In the genomic region with DNA sequence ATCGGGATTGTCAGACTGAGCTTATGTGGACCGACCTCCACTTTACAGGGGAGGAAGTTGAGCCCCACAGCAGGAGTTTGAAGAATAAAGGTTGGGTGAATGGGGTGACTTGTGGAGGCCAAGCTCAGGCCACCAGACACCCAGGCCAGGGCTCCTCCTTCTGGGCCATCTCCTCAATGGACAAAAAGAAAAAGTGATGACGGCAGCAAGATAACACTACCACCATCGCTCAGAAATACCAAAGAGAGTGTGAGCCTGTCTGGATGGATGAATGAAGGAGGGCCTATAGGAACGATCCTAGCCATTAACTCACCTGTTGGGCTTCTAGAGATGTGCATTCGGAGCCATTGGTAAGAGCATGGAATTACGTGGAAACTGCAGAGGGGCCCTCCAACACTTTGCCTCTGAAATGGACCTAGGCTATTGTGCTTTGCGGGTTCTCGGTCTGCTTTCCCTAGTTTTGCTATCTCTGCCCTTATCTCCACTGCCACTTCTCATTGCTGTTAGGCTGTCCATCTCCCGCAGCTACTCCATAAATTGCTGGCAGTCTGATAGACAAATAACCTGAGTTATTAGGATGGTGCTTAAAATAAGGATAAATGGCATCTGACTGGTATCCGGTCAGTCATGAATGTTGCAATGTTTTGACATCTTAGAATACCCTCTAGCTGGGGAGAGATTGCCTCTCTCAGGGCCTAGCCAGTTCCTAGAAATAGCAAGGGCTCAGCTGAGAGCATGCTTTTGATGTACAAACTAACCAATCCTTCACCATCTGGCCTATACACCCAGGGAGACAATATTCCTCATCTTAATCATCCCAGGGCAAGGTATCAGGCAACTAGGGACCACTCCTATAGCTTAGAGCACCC, we compare ENCODE assay signal across 1 cellular context.
TF ChIP-seq lines count a peak whose summit lies in the region.

No MANE protein-coding gene starts in this region.

TF ChIP-seq in K562, 482 proteins besides CTCF, POLR2A, EP300 and RAD21 (continued from another document and continues in another):
- TF ChIP-seq, protein P1, sequence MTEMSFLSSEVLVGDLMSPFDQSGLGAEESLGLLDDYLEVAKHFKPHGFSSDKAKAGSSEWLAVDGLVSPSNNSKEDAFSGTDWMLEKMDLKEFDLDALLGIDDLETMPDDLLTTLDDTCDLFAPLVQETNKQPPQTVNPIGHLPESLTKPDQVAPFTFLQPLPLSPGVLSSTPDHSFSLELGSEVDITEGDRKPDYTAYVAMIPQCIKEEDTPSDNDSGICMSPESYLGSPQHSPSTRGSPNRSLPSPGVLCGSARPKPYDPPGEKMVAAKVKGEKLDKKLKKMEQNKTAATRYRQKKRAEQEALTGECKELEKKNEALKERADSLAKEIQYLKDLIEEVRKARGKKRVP (CRISPR knock-in tag; IDR thresholded peaks at IDR 0.05) = 0 out of 2 replicates have a peak, but pooled peaks have one; percentile 45
- TF ChIP-seq ZNF436 (CRISPR knock-in tag; IDR thresholded peaks at IDR 0.05) (no peak), CREB1 (IDR thresholded peaks at IDR 0.05) (no peak), CREB1 (CRISPR knock-in tag; IDR thresholded peaks at IDR 0.05) (no peak), STAG1 (CRISPR knock-in tag; IDR thresholded peaks at IDR 0.05; ENCODE audit: borderline replicate concordance) (no peak), ZNF785 (CRISPR knock-in tag; IDR thresholded peaks at IDR 0.05) (no peak), FOS (IDR thresholded peaks at IDR 0.05; ENCODE audit: extremely low read depth, insufficient read length) (no peak), RBBP5 (IDR thresholded peaks at IDR 0.05; ENCODE audit: borderline replicate concordance, insufficient read depth, low read length, poor library complexity, severe bottlenecking) (no peak), ARNT (IDR thresholded peaks at IDR 0.05) (no peak), MBD2 (IDR thresholded peaks at IDR 0.05; ENCODE audit: borderline replicate concordance, low read depth) (no peak), RBM39 (optimal IDR thresholded peaks at IDR 0.05; ENCODE audit: low read depth, low read length) (no peak), MEF2D (tag; conservative IDR thresholded peaks at IDR 0.05; ENCODE audit: low read depth) (no peak), SRSF3 (IDR thresholded peaks at IDR 0.05; ENCODE audit: insufficient read depth, low read length) (no peak), HLTF (IDR thresholded peaks at IDR 0.05) (no peak), XRCC4 (IDR thresholded peaks at IDR 0.05; ENCODE audit: extremely low read depth, insufficient read depth, insufficient read length) (no peak), ZEB2 (IDR thresholded peaks at IDR 0.05) (no peak), CTBP1 (IDR thresholded peaks at IDR 0.05; ENCODE audit: borderline replicate concordance) (0 out of 2 replicates have a peak, but pooled peaks have one; percentile 15), BMI1 (IDR thresholded peaks at IDR 0.05; ENCODE audit: low read length) (no peak), ZNF175 (CRISPR knock-in tag; IDR thresholded peaks at IDR 0.05; ENCODE audit: low read depth) (no peak), FOXK2 (conservative IDR thresholded peaks at IDR 0.05 in 1 of 2, IDR thresholded peaks at IDR 0.05 in 1 of 2; ENCODE audit: low read depth in 2 of 2) (no peak), LCOR (CRISPR knock-in tag; IDR thresholded peaks at IDR 0.05) (no peak), ZNF347 (CRISPR knock-in tag; IDR thresholded peaks at IDR 0.05; ENCODE audit: low read depth) (no peak), ZNF24 (IDR thresholded peaks at IDR 0.05) (no peak), RFX1 (IDR thresholded peaks at IDR 0.05) (no peak), XRCC3 (IDR thresholded peaks at IDR 0.05) (no peak), NCOA2 (IDR thresholded peaks at IDR 0.05; ENCODE audit: partially characterized antibody in 2 of 2) (no peak), MAFG (tag; conservative IDR thresholded peaks at IDR 0.05) (peak; percentile 79), FUS (optimal IDR thresholded peaks at IDR 0.05; ENCODE audit: low read depth, low read length) (no peak)
- TF ChIP-seq, protein P2, sequence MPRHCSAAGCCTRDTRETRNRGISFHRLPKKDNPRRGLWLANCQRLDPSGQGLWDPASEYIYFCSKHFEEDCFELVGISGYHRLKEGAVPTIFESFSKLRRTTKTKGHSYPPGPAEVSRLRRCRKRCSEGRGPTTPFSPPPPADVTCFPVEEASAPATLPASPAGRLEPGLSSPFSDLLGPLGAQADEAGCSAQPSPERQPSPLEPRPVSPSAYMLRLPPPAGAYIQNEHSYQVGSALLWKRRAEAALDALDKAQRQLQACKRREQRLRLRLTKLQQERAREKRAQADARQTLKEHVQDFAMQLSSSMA (CRISPR knock-in tag; IDR thresholded peaks at IDR 0.05) = no peak
- TF ChIP-seq, protein P3, sequence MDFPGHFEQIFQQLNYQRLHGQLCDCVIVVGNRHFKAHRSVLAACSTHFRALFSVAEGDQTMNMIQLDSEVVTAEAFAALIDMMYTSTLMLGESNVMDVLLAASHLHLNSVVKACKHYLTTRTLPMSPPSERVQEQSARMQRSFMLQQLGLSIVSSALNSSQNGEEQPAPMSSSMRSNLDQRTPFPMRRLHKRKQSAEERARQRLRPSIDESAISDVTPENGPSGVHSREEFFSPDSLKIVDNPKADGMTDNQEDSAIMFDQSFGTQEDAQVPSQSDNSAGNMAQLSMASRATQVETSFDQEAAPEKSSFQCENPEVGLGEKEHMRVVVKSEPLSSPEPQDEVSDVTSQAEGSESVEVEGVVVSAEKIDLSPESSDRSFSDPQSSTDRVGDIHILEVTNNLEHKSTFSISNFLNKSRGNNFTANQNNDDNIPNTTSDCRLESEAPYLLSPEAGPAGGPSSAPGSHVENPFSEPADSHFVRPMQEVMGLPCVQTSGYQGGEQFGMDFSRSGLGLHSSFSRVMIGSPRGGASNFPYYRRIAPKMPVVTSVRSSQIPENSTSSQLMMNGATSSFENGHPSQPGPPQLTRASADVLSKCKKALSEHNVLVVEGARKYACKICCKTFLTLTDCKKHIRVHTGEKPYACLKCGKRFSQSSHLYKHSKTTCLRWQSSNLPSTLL (IDR thresholded peaks at IDR 0.05) = no peak
- TF ChIP-seq, protein P4, sequence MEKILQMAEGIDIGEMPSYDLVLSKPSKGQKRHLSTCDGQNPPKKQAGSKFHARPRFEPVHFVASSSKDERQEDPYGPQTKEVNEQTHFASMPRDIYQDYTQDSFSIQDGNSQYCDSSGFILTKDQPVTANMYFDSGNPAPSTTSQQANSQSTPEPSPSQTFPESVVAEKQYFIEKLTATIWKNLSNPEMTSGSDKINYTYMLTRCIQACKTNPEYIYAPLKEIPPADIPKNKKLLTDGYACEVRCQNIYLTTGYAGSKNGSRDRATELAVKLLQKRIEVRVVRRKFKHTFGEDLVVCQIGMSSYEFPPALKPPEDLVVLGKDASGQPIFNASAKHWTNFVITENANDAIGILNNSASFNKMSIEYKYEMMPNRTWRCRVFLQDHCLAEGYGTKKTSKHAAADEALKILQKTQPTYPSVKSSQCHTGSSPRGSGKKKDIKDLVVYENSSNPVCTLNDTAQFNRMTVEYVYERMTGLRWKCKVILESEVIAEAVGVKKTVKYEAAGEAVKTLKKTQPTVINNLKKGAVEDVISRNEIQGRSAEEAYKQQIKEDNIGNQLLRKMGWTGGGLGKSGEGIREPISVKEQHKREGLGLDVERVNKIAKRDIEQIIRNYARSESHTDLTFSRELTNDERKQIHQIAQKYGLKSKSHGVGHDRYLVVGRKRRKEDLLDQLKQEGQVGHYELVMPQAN (IDR thresholded peaks at IDR 0.05; ENCODE audit: borderline replicate concordance) = no peak
- TF ChIP-seq, protein P5, sequence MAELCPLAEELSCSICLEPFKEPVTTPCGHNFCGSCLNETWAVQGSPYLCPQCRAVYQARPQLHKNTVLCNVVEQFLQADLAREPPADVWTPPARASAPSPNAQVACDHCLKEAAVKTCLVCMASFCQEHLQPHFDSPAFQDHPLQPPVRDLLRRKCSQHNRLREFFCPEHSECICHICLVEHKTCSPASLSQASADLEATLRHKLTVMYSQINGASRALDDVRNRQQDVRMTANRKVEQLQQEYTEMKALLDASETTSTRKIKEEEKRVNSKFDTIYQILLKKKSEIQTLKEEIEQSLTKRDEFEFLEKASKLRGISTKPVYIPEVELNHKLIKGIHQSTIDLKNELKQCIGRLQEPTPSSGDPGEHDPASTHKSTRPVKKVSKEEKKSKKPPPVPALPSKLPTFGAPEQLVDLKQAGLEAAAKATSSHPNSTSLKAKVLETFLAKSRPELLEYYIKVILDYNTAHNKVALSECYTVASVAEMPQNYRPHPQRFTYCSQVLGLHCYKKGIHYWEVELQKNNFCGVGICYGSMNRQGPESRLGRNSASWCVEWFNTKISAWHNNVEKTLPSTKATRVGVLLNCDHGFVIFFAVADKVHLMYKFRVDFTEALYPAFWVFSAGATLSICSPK (IDR thresholded peaks at IDR 0.05; ENCODE audit: borderline replicate concordance) = no peak
- TF ChIP-seq, protein P6, sequence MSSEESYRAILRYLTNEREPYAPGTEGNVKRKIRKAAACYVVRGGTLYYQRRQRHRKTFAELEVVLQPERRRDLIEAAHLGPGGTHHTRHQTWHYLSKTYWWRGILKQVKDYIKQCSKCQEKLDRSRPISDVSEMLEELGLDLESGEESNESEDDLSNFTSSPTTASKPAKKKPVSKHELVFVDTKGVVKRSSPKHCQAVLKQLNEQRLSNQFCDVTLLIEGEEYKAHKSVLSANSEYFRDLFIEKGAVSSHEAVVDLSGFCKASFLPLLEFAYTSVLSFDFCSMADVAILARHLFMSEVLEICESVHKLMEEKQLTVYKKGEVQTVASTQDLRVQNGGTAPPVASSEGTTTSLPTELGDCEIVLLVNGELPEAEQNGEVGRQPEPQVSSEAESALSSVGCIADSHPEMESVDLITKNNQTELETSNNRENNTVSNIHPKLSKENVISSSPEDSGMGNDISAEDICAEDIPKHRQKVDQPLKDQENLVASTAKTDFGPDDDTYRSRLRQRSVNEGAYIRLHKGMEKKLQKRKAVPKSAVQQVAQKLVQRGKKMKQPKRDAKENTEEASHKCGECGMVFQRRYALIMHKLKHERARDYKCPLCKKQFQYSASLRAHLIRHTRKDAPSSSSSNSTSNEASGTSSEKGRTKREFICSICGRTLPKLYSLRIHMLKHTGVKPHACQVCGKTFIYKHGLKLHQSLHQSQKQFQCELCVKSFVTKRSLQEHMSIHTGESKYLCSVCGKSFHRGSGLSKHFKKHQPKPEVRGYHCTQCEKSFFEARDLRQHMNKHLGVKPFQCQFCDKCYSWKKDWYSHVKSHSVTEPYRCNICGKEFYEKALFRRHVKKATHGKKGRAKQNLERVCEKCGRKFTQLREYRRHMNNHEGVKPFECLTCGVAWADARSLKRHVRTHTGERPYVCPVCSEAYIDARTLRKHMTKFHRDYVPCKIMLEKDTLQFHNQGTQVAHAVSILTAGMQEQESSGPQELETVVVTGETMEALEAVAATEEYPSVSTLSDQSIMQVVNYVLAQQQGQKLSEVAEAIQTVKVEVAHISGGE (CRISPR knock-in tag; IDR thresholded peaks at IDR 0.05) = no peak
- TF ChIP-seq, protein P7, sequence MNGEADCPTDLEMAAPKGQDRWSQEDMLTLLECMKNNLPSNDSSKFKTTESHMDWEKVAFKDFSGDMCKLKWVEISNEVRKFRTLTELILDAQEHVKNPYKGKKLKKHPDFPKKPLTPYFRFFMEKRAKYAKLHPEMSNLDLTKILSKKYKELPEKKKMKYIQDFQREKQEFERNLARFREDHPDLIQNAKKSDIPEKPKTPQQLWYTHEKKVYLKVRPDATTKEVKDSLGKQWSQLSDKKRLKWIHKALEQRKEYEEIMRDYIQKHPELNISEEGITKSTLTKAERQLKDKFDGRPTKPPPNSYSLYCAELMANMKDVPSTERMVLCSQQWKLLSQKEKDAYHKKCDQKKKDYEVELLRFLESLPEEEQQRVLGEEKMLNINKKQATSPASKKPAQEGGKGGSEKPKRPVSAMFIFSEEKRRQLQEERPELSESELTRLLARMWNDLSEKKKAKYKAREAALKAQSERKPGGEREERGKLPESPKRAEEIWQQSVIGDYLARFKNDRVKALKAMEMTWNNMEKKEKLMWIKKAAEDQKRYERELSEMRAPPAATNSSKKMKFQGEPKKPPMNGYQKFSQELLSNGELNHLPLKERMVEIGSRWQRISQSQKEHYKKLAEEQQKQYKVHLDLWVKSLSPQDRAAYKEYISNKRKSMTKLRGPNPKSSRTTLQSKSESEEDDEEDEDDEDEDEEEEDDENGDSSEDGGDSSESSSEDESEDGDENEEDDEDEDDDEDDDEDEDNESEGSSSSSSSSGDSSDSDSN (IDR thresholded peaks at IDR 0.05; ENCODE audit: borderline replicate concordance in 1 of 2, low read depth in 2 of 2, low read length in 2 of 2) = no peak
- TF ChIP-seq, protein P8, sequence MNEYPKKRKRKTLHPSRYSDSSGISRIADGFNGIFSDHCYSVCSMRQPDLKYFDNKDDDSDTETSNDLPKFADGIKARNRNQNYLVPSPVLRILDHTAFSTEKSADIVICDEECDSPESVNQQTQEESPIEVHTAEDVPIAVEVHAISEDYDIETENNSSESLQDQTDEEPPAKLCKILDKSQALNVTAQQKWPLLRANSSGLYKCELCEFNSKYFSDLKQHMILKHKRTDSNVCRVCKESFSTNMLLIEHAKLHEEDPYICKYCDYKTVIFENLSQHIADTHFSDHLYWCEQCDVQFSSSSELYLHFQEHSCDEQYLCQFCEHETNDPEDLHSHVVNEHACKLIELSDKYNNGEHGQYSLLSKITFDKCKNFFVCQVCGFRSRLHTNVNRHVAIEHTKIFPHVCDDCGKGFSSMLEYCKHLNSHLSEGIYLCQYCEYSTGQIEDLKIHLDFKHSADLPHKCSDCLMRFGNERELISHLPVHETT (CRISPR knock-in tag; conservative IDR thresholded peaks at IDR 0.05 in 1 of 2, IDR thresholded peaks at IDR 0.05 in 1 of 2) = no peak
- TF ChIP-seq, protein P9, sequence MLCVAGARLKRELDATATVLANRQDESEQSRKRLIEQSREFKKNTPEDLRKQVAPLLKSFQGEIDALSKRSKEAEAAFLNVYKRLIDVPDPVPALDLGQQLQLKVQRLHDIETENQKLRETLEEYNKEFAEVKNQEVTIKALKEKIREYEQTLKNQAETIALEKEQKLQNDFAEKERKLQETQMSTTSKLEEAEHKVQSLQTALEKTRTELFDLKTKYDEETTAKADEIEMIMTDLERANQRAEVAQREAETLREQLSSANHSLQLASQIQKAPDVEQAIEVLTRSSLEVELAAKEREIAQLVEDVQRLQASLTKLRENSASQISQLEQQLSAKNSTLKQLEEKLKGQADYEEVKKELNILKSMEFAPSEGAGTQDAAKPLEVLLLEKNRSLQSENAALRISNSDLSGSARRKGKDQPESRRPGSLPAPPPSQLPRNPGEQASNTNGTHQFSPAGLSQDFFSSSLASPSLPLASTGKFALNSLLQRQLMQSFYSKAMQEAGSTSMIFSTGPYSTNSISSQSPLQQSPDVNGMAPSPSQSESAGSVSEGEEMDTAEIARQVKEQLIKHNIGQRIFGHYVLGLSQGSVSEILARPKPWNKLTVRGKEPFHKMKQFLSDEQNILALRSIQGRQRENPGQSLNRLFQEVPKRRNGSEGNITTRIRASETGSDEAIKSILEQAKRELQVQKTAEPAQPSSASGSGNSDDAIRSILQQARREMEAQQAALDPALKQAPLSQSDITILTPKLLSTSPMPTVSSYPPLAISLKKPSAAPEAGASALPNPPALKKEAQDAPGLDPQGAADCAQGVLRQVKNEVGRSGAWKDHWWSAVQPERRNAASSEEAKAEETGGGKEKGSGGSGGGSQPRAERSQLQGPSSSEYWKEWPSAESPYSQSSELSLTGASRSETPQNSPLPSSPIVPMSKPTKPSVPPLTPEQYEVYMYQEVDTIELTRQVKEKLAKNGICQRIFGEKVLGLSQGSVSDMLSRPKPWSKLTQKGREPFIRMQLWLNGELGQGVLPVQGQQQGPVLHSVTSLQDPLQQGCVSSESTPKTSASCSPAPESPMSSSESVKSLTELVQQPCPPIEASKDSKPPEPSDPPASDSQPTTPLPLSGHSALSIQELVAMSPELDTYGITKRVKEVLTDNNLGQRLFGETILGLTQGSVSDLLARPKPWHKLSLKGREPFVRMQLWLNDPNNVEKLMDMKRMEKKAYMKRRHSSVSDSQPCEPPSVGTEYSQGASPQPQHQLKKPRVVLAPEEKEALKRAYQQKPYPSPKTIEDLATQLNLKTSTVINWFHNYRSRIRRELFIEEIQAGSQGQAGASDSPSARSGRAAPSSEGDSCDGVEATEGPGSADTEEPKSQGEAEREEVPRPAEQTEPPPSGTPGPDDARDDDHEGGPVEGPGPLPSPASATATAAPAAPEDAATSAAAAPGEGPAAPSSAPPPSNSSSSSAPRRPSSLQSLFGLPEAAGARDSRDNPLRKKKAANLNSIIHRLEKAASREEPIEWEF (CRISPR knock-in tag; IDR thresholded peaks at IDR 0.05) = no peak
